Comparison of ENCODE assay signal across 11 cellular contexts in genomic region chr2:105782123-105782522, GRCh38. TPM values are rescaled to one million over a fixed set of nuclear protein-coding genes. Genes with fewer than 3 reads are reported as not detected.
DNase-seq lines count a peak whose midpoint lies in the region; ATAC-seq, FAIRE-seq and TF ChIP-seq lines count a peak whose summit lies in the region.
"Had no signal": no experiment of that assay in that cellular context is flagged by ENCODE, and none has a peak within 500 bp of the region (broad histone marks: within the 10 kb centered on the region; RNA-seq: fewer than 3 reads in every experiment).

No MANE protein-coding gene starts in this region.

- DNase-seq in CD4-positive, CD25-positive, alpha-beta regulatory T cell = peak in 1 of 3 donors; percentile 44
- DNase-seq in GM12865 (ENCODE audit: low read depth) (no peak), Peyer's patch (peak in 2 of 3 donors; percentile 12 to 30), epithelial cell of proximal tubule (ENCODE audit: low read depth) (no peak), pancreas (no peak), mesenchymal stem cell (no peak)
- DNase-seq: left lung; NCI-H187 treated with DMSO at 0.1 percent for 48 hours; stimulated activated CD4-positive, alpha-beta T cell treated with anti-CD3 and anti-CD28 coated beads, Interleukin-15, amount 100 ng/mL, for 24 hours; T1000 had no signal

- no peak overlapping the region for H3K9ac ChIP-seq in mesenchymal stem cell (ENCODE audit: low read length)

- H2BK15ac ChIP-seq in mesenchymal stem cell (ENCODE audit: low read depth, poor library complexity, severe bottlenecking) = no peak overlapping the region

- no peak overlapping the region for H3K4me2 ChIP-seq in mesenchymal stem cell (ENCODE audit: low read length, poor library complexity, severe bottlenecking)

- no peak overlapping the region for H4K91ac ChIP-seq in mesenchymal stem cell (ENCODE audit: low read length)

- H3K36me3 Mint-ChIP-seq in CD4-positive, CD25-positive, alpha-beta regulatory T cell = peaks cover 36% of the 10 kb centered on the region

- no peak overlapping the region for H2AFZ ChIP-seq in mesenchymal stem cell (ENCODE audit: low read depth, low read length)

- peak overlapping the region; percentile 68 for H3K27ac ChIP-seq in CD4-positive, CD25-positive, alpha-beta regulatory T cell (ENCODE audit: insufficient read depth, low read length, poor library complexity, severe bottlenecking)
- H3K27ac ChIP-seq in Peyer's patch (peak overlapping the region in 1 of 4 donors; percentile 19), pancreas (no peak overlapping the region), mesenchymal stem cell (ENCODE audit: low read length, poor library complexity, severe bottlenecking) (no peak overlapping the region)
- H3K27ac ChIP-seq: left lung had no signal

- peaks cover 93% of the 10 kb centered on the region for H3K4me1 ChIP-seq in CD4-positive, CD25-positive, alpha-beta regulatory T cell (ENCODE audit: control insufficient read depth, insufficient read depth, low read length, poor library complexity, severe bottlenecking)
- H3K4me1 ChIP-seq in Peyer's patch = peaks cover 3 to 46% (median 15%) of the 10 kb centered on the region in 4 donors
- H3K4me1 ChIP-seq in pancreas = peaks cover 0 to 6% (median 0%) of the 10 kb centered on the region in 3 donors
- peaks cover 12% of the 10 kb centered on the region for H3K4me1 ChIP-seq in mesenchymal stem cell (ENCODE audit: control insufficient read depth, insufficient read depth, low read depth, low read length)

- no peak overlapping the region for H2BK5ac ChIP-seq in mesenchymal stem cell (ENCODE audit: low read depth, low read length, poor library complexity, severe bottlenecking)

- 87 to 95% methylated on average over 6 of the region's 6 CpGs for WGBS in pancreas, 2 donors
- no CpG with 5 or more reads among the region's 6 CpGs for WGBS in mesenchymal stem cell

- H3K4ac ChIP-seq in mesenchymal stem cell (ENCODE audit: low read depth in 1 of 2, low read length in 2 of 2) = no peak overlapping the region

- no peaks in the 10 kb centered on the region for H3K9me3 ChIP-seq in CD4-positive, CD25-positive, alpha-beta regulatory T cell (ENCODE audit: control insufficient read depth in 2 of 2, low read length in 2 of 2)
- H3K9me3 ChIP-seq in Peyer's patch (no peaks in the 10 kb centered on the region), pancreas (no peaks in the 10 kb centered on the region), mesenchymal stem cell (ENCODE audit: control insufficient read depth, low read length) (no peaks in the 10 kb centered on the region)
- H3K9me3 ChIP-seq: left lung had no signal

- H2AK5ac ChIP-seq in mesenchymal stem cell (ENCODE audit: low read length, severe bottlenecking) = no peak overlapping the region

- no peaks in the 10 kb centered on the region for H3K27me3 Mint-ChIP-seq in CD4-positive, CD25-positive, alpha-beta regulatory T cell

- no peaks in the 10 kb centered on the region for H3K9me3 Mint-ChIP-seq in CD4-positive, CD25-positive, alpha-beta regulatory T cell

- no peak overlapping the region for H4K8ac ChIP-seq in mesenchymal stem cell (ENCODE audit: low read length)

- no peaks in the 10 kb centered on the region for H3K27me3 ChIP-seq in CD4-positive, CD25-positive, alpha-beta regulatory T cell (ENCODE audit: control insufficient read depth, insufficient read depth, low read length)
- H3K27me3 ChIP-seq in Peyer's patch = no peaks in the 10 kb centered on the region
- H3K27me3 ChIP-seq in pancreas = no peaks in the 10 kb centered on the region
- no peaks in the 10 kb centered on the region for H3K27me3 ChIP-seq in mesenchymal stem cell (ENCODE audit: control insufficient read depth in 1 of 2, insufficient read depth in 1 of 2, low read length in 2 of 2)
- H3K27me3 ChIP-seq: left lung had no signal

- no peak overlapping the region for H3K14ac ChIP-seq in mesenchymal stem cell (ENCODE audit: low read length in 2 of 2)

- peak; percentile 6 for TF ChIP-seq CTCF in GM12865 (IDR thresholded peaks at IDR 0.05; ENCODE audit: insufficient read depth, low read depth, low read length, missing control alignments)
- peak in 1 of 6 experiments; percentile 12 for TF ChIP-seq CTCF in Peyer's patch (IDR thresholded peaks at IDR 0.05)
- peak; percentile 22 for TF ChIP-seq CTCF in epithelial cell of proximal tubule (conservative IDR thresholded peaks at IDR 0.05; ENCODE audit: low read depth, low read length)
- no peak for TF ChIP-seq CTCF in pancreas (IDR thresholded peaks at IDR 0.05)

- no peak overlapping the region for H3K23ac ChIP-seq in mesenchymal stem cell (ENCODE audit: low read length in 2 of 2)

- H3K4me3 ChIP-seq in CD4-positive, CD25-positive, alpha-beta regulatory T cell (ENCODE audit: low read depth, low read length) = peak overlapping the region; percentile 67
- H3K4me3 ChIP-seq in GM12865 (ENCODE audit: low read depth, low read length) = no peak overlapping the region
- no peak overlapping the region for H3K4me3 ChIP-seq in Peyer's patch
- H3K4me3 ChIP-seq in epithelial cell of proximal tubule (ENCODE audit: low read depth, low read length) = no peak overlapping the region
- H3K4me3 ChIP-seq in pancreas = no peak overlapping the region
- no peak overlapping the region for H3K4me3 ChIP-seq in mesenchymal stem cell (ENCODE audit: insufficient read depth in 1 of 2, low read depth in 1 of 2, low read length in 2 of 2)
- H3K4me3 ChIP-seq: left lung had no signal

- H3K27ac Mint-ChIP-seq in CD4-positive, CD25-positive, alpha-beta regulatory T cell = peak overlapping the region; percentile 90 to 97 (median 95)

- peak overlapping the region in 3 of 4 donors; percentile 82 to 87 (median 83) for H3K4me3 Mint-ChIP-seq in CD4-positive, CD25-positive, alpha-beta regulatory T cell

- H2BK120ac ChIP-seq in mesenchymal stem cell (ENCODE audit: low read depth, low read length) = no peak overlapping the region

- TF ChIP-seq POLR2A in Peyer's patch (IDR thresholded peaks at IDR 0.05) = no peak

- peaks cover 57% of the 10 kb centered on the region for H3K79me1 ChIP-seq in mesenchymal stem cell (replicated peaks; ENCODE audit: low read length, poor library complexity, severe bottlenecking)

- peaks cover 25 to 96% (median 80%) of the 10 kb centered on the region in 4 donors for H3K4me1 Mint-ChIP-seq in CD4-positive, CD25-positive, alpha-beta regulatory T cell

- intact Hi-C loops in pancreas (cut with DNase I) = no loop called here

- no peak overlapping the region for H2BK12ac ChIP-seq in mesenchymal stem cell (ENCODE audit: low read length in 2 of 2)

- peak overlapping the region in 1 of 2 experiments; percentile 29 for H3K18ac ChIP-seq in mesenchymal stem cell (ENCODE audit: low read depth in 1 of 2, low read length in 2 of 2)

- peaks cover 25% of the 10 kb centered on the region for H3K36me3 ChIP-seq in CD4-positive, CD25-positive, alpha-beta regulatory T cell (ENCODE audit: control insufficient read depth, insufficient read depth, low read length)
- peaks cover 0 to 8% (median 0%) of the 10 kb centered on the region in 3 donors for H3K36me3 ChIP-seq in Peyer's patch
- no peaks in the 10 kb centered on the region for H3K36me3 ChIP-seq in pancreas
- peaks cover 0 to 18% of the 10 kb centered on the region in 2 experiments for H3K36me3 ChIP-seq in mesenchymal stem cell (ENCODE audit: control insufficient read depth in 1 of 2, insufficient read depth in 2 of 2, low read depth in 1 of 2, low read length in 2 of 2)
- H3K36me3 ChIP-seq: left lung had no signal

- ATAC-seq in CD4-positive, CD25-positive, alpha-beta regulatory T cell (ENCODE audit: low read depth in 2 of 2) = no peak
- ATAC-seq in pancreas (no peak), GM19035 (IDR thresholded peaks at IDR 0.05; ENCODE audit: unreplicated experiment) (no peak)

- no peak for FAIRE-seq in pancreas (lab: Jason Lieb, UNC)

RNA-seq across cellular contexts. Expression of gene NCK2, which starts 37.4 kb away (rescaled TPM):
- total RNA-seq in CD4-positive, CD25-positive, alpha-beta regulatory T cell = 167 TPM
- 10 to 100 TPM; 44.8 to 62.3 (median 58.6) TPM for polyA plus RNA-seq in CD4-positive, CD25-positive, alpha-beta regulatory T cell
- total RNA-seq in Peyer's patch = 10 to 100 TPM; 58.6 to 94.5 (median 85.8) TPM
- 53.0 and 56.8 TPM in 2 replicates for total RNA-seq in epithelial cell of proximal tubule
- total RNA-seq in pancreas = 10 to 100 TPM; 30.8 to 57.6 (median 31.4) TPM
- 10 to 100 TPM; 28.4 to 29.9 TPM for polyA plus RNA-seq in pancreas
- polyA plus RNA-seq in mesenchymal stem cell (2013, experiment 1 of 2) = 67.1 TPM
- 65.5 TPM for polyA plus RNA-seq in mesenchymal stem cell (2013, experiment 2 of 2)

Comparison
In these comparisons a context has a peak if more than half of its experiments do, and no peak if none do; other contexts are left out.
1. DNase-seq: peak in Peyer's patch (2 of 3); none in GM12865 (single experiment), epithelial cell of proximal tubule (single experiment), pancreas (0 of 6) and mesenchymal stem cell (single experiment).
2. CTCF ChIP-seq: peak in GM12865 (single experiment) and epithelial cell of proximal tubule (single experiment); none in pancreas (0 of 4).